Comparison of ENCODE assay signal across 1 cellular context in the genomic region with DNA sequence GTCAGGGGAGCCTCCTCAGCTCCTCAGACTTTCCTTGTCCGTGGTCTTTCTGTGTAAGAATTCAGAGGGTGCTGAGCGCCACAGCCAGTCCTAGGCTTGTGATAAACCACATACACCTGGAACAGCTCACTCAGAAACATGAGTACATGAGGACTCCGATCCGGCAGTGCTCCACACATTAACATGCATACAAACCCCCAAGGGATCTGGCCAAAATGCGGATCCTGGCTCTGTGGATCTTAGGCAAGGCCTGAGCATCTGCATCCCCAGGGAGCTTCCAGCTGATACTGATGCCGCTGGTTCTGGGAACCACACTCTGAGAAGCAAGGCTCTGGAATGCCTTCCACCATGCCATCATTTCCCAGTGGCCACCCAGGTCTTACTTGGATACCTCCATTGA.
TF ChIP-seq lines count a peak whose summit lies in the region.

No MANE protein-coding gene starts in this region.

TF ChIP-seq in WTC11, 78 proteins besides CTCF, POLR2A, EP300 and RAD21 (continued from another document):
- TF ChIP-seq, protein P1, sequence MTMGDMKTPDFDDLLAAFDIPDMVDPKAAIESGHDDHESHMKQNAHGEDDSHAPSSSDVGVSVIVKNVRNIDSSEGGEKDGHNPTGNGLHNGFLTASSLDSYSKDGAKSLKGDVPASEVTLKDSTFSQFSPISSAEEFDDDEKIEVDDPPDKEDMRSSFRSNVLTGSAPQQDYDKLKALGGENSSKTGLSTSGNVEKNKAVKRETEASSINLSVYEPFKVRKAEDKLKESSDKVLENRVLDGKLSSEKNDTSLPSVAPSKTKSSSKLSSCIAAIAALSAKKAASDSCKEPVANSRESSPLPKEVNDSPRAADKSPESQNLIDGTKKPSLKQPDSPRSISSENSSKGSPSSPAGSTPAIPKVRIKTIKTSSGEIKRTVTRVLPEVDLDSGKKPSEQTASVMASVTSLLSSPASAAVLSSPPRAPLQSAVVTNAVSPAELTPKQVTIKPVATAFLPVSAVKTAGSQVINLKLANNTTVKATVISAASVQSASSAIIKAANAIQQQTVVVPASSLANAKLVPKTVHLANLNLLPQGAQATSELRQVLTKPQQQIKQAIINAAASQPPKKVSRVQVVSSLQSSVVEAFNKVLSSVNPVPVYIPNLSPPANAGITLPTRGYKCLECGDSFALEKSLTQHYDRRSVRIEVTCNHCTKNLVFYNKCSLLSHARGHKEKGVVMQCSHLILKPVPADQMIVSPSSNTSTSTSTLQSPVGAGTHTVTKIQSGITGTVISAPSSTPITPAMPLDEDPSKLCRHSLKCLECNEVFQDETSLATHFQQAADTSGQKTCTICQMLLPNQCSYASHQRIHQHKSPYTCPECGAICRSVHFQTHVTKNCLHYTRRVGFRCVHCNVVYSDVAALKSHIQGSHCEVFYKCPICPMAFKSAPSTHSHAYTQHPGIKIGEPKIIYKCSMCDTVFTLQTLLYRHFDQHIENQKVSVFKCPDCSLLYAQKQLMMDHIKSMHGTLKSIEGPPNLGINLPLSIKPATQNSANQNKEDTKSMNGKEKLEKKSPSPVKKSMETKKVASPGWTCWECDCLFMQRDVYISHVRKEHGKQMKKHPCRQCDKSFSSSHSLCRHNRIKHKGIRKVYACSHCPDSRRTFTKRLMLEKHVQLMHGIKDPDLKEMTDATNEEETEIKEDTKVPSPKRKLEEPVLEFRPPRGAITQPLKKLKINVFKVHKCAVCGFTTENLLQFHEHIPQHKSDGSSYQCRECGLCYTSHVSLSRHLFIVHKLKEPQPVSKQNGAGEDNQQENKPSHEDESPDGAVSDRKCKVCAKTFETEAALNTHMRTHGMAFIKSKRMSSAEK (CRISPR knock-in tag; IDR thresholded peaks at IDR 0.05; ENCODE audit: borderline replicate concordance): no peak
